1 cellular context compared by ENCODE assay signal in the genomic region with DNA sequence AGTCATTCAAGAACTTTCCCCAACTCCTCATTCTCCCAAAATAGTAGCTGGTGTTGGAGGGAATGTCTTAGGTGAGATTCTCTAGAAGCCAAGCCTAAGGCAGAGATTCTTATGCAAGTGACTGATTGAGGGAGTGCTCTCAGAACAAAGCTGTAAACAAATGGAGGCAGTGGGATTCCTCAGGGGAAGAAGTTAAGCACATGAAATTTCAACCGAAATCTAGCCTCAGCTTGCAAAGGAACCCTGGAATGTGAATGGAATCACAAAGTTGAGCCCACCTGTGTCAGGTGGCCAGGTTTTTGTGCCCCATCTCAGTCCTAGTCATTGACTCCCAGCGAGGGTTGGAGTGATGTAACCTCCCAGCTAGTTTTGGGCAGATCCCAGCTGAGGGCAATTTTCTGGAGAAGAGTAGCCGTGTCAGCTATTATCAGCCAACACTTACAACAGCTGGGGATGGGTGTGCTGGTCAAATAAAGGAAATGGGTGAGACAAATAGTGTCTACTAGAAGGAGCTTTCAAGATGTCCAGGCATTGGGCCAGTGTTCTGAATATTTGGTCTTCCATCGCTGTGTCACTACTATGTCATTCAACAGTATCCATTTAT.
TF ChIP-seq lines count a peak whose summit lies in the region.

No MANE protein-coding gene starts in this region.

TF ChIP-seq in WTC11, 78 proteins besides CTCF, POLR2A, EP300 and RAD21 (continued from another document):
- TF ChIP-seq, protein P1, sequence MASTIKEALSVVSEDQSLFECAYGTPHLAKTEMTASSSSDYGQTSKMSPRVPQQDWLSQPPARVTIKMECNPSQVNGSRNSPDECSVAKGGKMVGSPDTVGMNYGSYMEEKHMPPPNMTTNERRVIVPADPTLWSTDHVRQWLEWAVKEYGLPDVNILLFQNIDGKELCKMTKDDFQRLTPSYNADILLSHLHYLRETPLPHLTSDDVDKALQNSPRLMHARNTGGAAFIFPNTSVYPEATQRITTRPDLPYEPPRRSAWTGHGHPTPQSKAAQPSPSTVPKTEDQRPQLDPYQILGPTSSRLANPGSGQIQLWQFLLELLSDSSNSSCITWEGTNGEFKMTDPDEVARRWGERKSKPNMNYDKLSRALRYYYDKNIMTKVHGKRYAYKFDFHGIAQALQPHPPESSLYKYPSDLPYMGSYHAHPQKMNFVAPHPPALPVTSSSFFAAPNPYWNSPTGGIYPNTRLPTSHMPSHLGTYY (CRISPR knock-in tag; IDR thresholded peaks at IDR 0.05): no peak
- TF ChIP-seq, protein P2, sequence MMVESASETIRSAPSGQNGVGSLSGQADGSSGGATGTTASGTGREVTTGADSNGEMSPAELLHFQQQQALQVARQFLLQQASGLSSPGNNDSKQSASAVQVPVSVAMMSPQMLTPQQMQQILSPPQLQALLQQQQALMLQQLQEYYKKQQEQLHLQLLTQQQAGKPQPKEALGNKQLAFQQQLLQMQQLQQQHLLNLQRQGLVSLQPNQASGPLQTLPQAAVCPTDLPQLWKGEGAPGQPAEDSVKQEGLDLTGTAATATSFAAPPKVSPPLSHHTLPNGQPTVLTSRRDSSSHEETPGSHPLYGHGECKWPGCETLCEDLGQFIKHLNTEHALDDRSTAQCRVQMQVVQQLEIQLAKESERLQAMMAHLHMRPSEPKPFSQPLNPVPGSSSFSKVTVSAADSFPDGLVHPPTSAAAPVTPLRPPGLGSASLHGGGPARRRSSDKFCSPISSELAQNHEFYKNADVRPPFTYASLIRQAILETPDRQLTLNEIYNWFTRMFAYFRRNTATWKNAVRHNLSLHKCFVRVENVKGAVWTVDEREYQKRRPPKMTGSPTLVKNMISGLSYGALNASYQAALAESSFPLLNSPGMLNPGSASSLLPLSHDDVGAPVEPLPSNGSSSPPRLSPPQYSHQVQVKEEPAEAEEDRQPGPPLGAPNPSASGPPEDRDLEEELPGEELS (CRISPR knock-in tag; IDR thresholded peaks at IDR 0.05): peak; percentile 71; the same call in 1 of the 2 replicates
- TF ChIP-seq CBFB (CRISPR knock-in tag; IDR thresholded peaks at IDR 0.05; ENCODE audit: low read depth) (no peak), ZNF396 (CRISPR knock-in tag; IDR thresholded peaks at IDR 0.05; ENCODE audit: borderline replicate concordance) (0 out of 2 replicates have a peak, but pooled peaks have one; percentile 8), SOX15 (CRISPR knock-in tag; IDR thresholded peaks at IDR 0.05) (no peak)
- TF ChIP-seq, protein P3, sequence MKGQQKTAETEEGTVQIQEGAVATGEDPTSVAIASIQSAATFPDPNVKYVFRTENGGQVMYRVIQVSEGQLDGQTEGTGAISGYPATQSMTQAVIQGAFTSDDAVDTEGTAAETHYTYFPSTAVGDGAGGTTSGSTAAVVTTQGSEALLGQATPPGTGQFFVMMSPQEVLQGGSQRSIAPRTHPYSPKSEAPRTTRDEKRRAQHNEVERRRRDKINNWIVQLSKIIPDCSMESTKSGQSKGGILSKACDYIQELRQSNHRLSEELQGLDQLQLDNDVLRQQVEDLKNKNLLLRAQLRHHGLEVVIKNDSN (CRISPR knock-in tag; IDR thresholded peaks at IDR 0.05): peak; percentile 79; the same call in 1 of the 2 replicates
